In genomic region chr9:133153227-133154096, GRCh38 we compare ENCODE assay signal across 1 cellular context.
TF ChIP-seq lines count a peak whose summit lies in the region.

No MANE protein-coding gene starts in this region.

TF ChIP-seq in H1, 55 proteins besides CTCF, POLR2A, EP300 and RAD21:
- TF ChIP-seq NANOG (IDR thresholded peaks at IDR 0.05; ENCODE audit: insufficient read depth, low read depth, low read length, poor library complexity, severe bottlenecking) (no peak), SAP30 (IDR thresholded peaks at IDR 0.05; ENCODE audit: insufficient read depth, insufficient replicate concordance, low read length) (no peak), SIRT6 (IDR thresholded peaks at IDR 0.05; ENCODE audit: low read length) (no peak), BACH1 (IDR thresholded peaks at IDR 0.05; ENCODE audit: low read length) (no peak), SRF (IDR thresholded peaks at IDR 0.05; ENCODE audit: low read depth, low read length) (no peak), HDAC2 (IDR thresholded peaks at IDR 0.05; ENCODE audit: borderline replicate concordance in 1 of 2, low read depth in 2 of 2, low read length in 2 of 2) (no peak), KDM4A (IDR thresholded peaks at IDR 0.05; ENCODE audit: low read depth, low read length, severe bottlenecking) (no peak), MAFK (IDR thresholded peaks at IDR 0.05; ENCODE audit: low read depth, low read length) (no peak), SP2 (IDR thresholded peaks at IDR 0.05; ENCODE audit: low read length) (no peak), E2F6 (IDR thresholded peaks at IDR 0.05) (no peak), ATF2 (IDR thresholded peaks at IDR 0.05; ENCODE audit: low read length) (no peak), CTBP2 (IDR thresholded peaks at IDR 0.05; ENCODE audit: borderline replicate concordance, insufficient read depth, insufficient read length, low read length) (no peak), USF2 (IDR thresholded peaks at IDR 0.05; ENCODE audit: low read length) (no peak), RXRA (IDR thresholded peaks at IDR 0.05; ENCODE audit: insufficient read depth, low read depth, low read length) (no peak), TBP (IDR thresholded peaks at IDR 0.05; ENCODE audit: low read depth, low read length) (no peak)
TF ChIP-seq in H1: peak in this region for 0.
